1 cellular context compared by ENCODE assay signal in the genomic region with DNA sequence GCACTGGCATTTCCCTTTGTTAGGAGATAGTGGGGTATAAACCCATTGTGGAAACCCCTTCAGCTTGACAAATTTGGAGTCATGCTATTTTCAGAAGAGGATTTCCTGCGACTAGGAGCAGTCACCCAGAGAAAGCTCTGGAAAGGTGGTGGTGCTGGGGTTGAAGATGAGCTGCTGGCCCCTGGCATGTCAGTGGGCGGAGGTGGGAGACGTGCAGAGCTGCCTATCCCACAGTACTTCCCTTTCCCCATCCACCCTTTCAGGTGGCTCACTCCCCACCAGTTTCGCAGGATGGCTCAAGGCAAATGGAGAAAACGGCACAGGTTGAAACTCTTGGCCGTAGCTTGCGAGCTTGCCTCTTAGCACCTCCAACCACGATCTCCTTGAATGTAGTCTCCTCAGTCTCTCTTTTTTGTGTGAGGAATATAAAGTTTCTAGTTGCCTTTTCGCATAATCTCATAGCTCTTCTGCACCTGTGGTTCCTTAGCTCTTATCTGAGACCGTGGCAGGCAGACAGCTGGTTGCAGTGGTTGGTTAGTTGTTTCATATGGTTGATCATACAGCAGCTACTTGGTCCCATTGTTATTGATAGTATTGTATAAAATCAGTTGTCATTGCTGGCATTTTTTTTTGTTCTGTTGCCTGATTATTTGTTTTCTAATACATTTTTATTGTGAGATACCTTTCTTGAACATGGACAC.
TF ChIP-seq lines count a peak whose summit lies in the region.

No MANE protein-coding gene starts in this region.

TF ChIP-seq in GM12878, 131 proteins besides CTCF, POLR2A, EP300 and RAD21:
- TF ChIP-seq ZSCAN29 (IDR thresholded peaks at IDR 0.05) (no peak), SRF (IDR thresholded peaks at IDR 0.05; ENCODE audit: low read depth in 2 of 2, low read length in 2 of 2) (no peak), NFYA (IDR thresholded peaks at IDR 0.05; ENCODE audit: borderline replicate concordance, low read depth, low read length) (no peak), NFIC (IDR thresholded peaks at IDR 0.05; ENCODE audit: low read depth, low read length) (no peak), SMAD5 (IDR thresholded peaks at IDR 0.05; ENCODE audit: low read depth) (no peak), PML (IDR thresholded peaks at IDR 0.05; ENCODE audit: low read length) (no peak), TCF12 (IDR thresholded peaks at IDR 0.05; ENCODE audit: low read depth, low read length) (no peak), EED (IDR thresholded peaks at IDR 0.05; ENCODE audit: low read depth) (peak; percentile 42; the same call in 1 of the 2 replicates), FOS (IDR thresholded peaks at IDR 0.05; ENCODE audit: borderline replicate concordance, extremely low read depth, insufficient read length) (no peak), ZNF217 (IDR thresholded peaks at IDR 0.05) (no peak), ZNF274 (IDR thresholded peaks at IDR 0.05; ENCODE audit: insufficient read depth, insufficient read length) (no peak), POU2F2 (IDR thresholded peaks at IDR 0.05; ENCODE audit: borderline replicate concordance, low read depth, low read length) (no peak), RUNX3 (IDR thresholded peaks at IDR 0.05; ENCODE audit: low read length) (peak; percentile 27; the same call in 1 of the 2 replicates)
- TF ChIP-seq, protein P1, sequence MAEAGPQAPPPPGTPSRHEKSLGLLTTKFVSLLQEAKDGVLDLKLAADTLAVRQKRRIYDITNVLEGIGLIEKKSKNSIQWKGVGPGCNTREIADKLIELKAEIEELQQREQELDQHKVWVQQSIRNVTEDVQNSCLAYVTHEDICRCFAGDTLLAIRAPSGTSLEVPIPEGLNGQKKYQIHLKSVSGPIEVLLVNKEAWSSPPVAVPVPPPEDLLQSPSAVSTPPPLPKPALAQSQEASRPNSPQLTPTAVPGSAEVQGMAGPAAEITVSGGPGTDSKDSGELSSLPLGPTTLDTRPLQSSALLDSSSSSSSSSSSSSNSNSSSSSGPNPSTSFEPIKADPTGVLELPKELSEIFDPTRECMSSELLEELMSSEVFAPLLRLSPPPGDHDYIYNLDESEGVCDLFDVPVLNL (IDR thresholded peaks at IDR 0.05; ENCODE audit: low read depth, low read length): no peak
- TF ChIP-seq, protein P2, sequence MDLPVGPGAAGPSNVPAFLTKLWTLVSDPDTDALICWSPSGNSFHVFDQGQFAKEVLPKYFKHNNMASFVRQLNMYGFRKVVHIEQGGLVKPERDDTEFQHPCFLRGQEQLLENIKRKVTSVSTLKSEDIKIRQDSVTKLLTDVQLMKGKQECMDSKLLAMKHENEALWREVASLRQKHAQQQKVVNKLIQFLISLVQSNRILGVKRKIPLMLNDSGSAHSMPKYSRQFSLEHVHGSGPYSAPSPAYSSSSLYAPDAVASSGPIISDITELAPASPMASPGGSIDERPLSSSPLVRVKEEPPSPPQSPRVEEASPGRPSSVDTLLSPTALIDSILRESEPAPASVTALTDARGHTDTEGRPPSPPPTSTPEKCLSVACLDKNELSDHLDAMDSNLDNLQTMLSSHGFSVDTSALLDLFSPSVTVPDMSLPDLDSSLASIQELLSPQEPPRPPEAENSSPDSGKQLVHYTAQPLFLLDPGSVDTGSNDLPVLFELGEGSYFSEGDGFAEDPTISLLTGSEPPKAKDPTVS (IDR thresholded peaks at IDR 0.05; ENCODE audit: low read depth, low read length): no peak
- TF ChIP-seq, protein P3, sequence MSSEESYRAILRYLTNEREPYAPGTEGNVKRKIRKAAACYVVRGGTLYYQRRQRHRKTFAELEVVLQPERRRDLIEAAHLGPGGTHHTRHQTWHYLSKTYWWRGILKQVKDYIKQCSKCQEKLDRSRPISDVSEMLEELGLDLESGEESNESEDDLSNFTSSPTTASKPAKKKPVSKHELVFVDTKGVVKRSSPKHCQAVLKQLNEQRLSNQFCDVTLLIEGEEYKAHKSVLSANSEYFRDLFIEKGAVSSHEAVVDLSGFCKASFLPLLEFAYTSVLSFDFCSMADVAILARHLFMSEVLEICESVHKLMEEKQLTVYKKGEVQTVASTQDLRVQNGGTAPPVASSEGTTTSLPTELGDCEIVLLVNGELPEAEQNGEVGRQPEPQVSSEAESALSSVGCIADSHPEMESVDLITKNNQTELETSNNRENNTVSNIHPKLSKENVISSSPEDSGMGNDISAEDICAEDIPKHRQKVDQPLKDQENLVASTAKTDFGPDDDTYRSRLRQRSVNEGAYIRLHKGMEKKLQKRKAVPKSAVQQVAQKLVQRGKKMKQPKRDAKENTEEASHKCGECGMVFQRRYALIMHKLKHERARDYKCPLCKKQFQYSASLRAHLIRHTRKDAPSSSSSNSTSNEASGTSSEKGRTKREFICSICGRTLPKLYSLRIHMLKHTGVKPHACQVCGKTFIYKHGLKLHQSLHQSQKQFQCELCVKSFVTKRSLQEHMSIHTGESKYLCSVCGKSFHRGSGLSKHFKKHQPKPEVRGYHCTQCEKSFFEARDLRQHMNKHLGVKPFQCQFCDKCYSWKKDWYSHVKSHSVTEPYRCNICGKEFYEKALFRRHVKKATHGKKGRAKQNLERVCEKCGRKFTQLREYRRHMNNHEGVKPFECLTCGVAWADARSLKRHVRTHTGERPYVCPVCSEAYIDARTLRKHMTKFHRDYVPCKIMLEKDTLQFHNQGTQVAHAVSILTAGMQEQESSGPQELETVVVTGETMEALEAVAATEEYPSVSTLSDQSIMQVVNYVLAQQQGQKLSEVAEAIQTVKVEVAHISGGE (CRISPR knock-in tag; IDR thresholded peaks at IDR 0.05): no peak
